Comparison of ENCODE assay signal across 11 cellular contexts in the genomic region with DNA sequence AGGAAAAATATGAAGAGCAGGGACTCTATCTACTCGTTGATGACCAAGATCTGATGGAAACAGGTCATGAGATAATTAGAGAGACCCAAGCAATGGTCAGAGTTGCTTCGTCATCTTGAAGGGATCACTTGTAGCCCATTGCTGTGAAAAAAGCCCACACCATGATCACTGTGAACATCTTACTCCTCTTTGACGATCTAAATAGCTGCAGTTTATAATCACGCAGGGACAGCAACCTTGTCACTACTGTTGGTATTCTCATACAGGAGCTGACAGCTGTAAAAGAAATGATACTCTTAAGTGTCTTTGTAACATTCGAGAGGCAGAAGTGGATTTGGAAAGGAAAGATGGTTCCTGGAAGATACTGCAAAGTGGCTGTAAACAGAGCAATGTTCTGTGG. TPM values are rescaled to one million over a fixed set of nuclear protein-coding genes. Genes with fewer than 3 reads are reported as not detected.
"Had no signal": no experiment of that assay in that cellular context is flagged by ENCODE, and none has a peak within 500 bp of the region (broad histone marks: within the 10 kb centered on the region; RNA-seq: fewer than 3 reads in every experiment).

No MANE protein-coding gene starts in this region.

- H3K4me3 ChIP-seq: HAP-1 had no signal

- H3K4me2 ChIP-seq: KMS-11 had no signal

- H3K9ac ChIP-seq: KMS-11 had no signal

- DNase-seq: H7, HFFc6, Karpas-422, KBM-7 had no signal

- H3K4me3 Mint-ChIP-seq: HFFc6, IgD-negative memory B cell had no signal

- H3K36me3 ChIP-seq: HAP-1 had no signal

- H3K4me1 ChIP-seq: HAP-1 had no signal

- H3K27ac Mint-ChIP-seq: HFFc6, IgD-negative memory B cell had no signal

- H3K36me3 Mint-ChIP-seq: IgD-negative memory B cell had no signal

- H3K27me3 Mint-ChIP-seq: IgD-negative memory B cell had no signal

- H3K27ac ChIP-seq: HL-60, KMS-11 had no signal

- ATAC-seq: HCT116 had no signal

- H3K4me1 Mint-ChIP-seq: IgD-negative memory B cell had no signal

RNA-seq across cellular contexts. Expression of a gene that starts 33.7 kb away (rescaled TPM):
- total RNA-seq: H4, HFFc6, HT1080 had no signal
- polyA plus RNA-seq: IgD-negative memory B cell had no signal
